19 cellular contexts compared by ENCODE assay signal in genomic region chr21:34913786-34914185, GRCh38.
"Had no signal": no experiment of that assay in that cellular context is flagged by ENCODE, and none has a peak within 500 bp of the region (broad histone marks: within the 10 kb centered on the region; RNA-seq: fewer than 3 reads in every experiment).

No MANE protein-coding gene starts in this region.

- H3K27ac Mint-ChIP-seq: activated CD4-positive, alpha-beta T cell treated with anti-CD3 and anti-CD28 coated beads, Interleukin-2, amount 10 ng/mL, durations not matched to agents 7 days and 5 days; activated naive CD4-positive, alpha-beta T cell treated with anti-CD3 and anti-CD28 coated beads, Interleukin-2, amount 50 U/mL, for 24 hours; natural killer cell had no signal

- H3K27ac ChIP-seq: heart left ventricle, prostate gland, right lobe of liver had no signal

- H3K4me1 ChIP-seq: prostate gland had no signal

- FAIRE-seq: islet of Langerhans had no signal

- ATAC-seq: heart left ventricle, left lobe of liver, mucosa of descending colon, natural killer cell, right lobe of liver had no signal

- H3K36me3 Mint-ChIP-seq: brain, natural killer cell had no signal

- H3K9me3 Mint-ChIP-seq: activated CD4-positive, alpha-beta T cell treated with anti-CD3 and anti-CD28 coated beads, Interleukin-2, amount 10 ng/mL, durations not matched to agents 7 days and 5 days; activated naive CD4-positive, alpha-beta T cell treated with anti-CD3 and anti-CD28 coated beads, Interleukin-2, amount 50 U/mL, for 24 hours; brain; natural killer cell had no signal

- H3K4me3 Mint-ChIP-seq: activated CD4-positive, alpha-beta T cell treated with anti-CD3 and anti-CD28 coated beads, Interleukin-2, amount 10 ng/mL, durations not matched to agents 7 days and 5 days; activated naive CD4-positive, alpha-beta T cell treated with anti-CD3 and anti-CD28 coated beads, Interleukin-2, amount 50 U/mL, for 24 hours; natural killer cell had no signal

- H3K27me3 Mint-ChIP-seq: activated CD4-positive, alpha-beta T cell treated with anti-CD3 and anti-CD28 coated beads, Interleukin-2, amount 10 ng/mL, durations not matched to agents 7 days and 5 days; activated naive CD4-positive, alpha-beta T cell treated with anti-CD3 and anti-CD28 coated beads, Interleukin-2, amount 50 U/mL, for 24 hours had no signal

- H3K4me3 ChIP-seq: heart left ventricle, mucosa of descending colon, prostate gland, right lobe of liver had no signal

- DNase-seq: activated CD4-positive, alpha-beta T cell treated with anti-CD3 and anti-CD28 coated beads, Interleukin-2, amount 10 ng/mL, durations not matched to agents 7 days and 5 days; activated CD4-positive, CD25-positive, alpha-beta regulatory T cell; amygdala; dermis blood vessel endothelial cell; foreskin melanocyte; heart left ventricle; mammary epithelial cell; mucosa of descending colon; natural killer cell; occipital lobe; right lobe of liver; stimulated activated CD4-positive, alpha-beta T cell treated with anti-CD3 and anti-CD28 coated beads, Interleukin-12 subunit alpha, Interleukin-12 subunit beta, amount 100 ng/mL, for 4 hours; stimulated activated naive CD4-positive, alpha-beta T cell treated with Interleukin-2 at 50 U/mL for 16 hours; trophoblast cell had no signal

- H3K9me3 ChIP-seq: heart left ventricle, mucosa of descending colon, prostate gland, right lobe of liver had no signal

- H3K27me3 ChIP-seq: right lobe of liver had no signal

- H3K36me3 ChIP-seq: heart left ventricle, prostate gland, right lobe of liver had no signal
